Comparison of ENCODE assay signal across 1 cellular context in the genomic region with DNA sequence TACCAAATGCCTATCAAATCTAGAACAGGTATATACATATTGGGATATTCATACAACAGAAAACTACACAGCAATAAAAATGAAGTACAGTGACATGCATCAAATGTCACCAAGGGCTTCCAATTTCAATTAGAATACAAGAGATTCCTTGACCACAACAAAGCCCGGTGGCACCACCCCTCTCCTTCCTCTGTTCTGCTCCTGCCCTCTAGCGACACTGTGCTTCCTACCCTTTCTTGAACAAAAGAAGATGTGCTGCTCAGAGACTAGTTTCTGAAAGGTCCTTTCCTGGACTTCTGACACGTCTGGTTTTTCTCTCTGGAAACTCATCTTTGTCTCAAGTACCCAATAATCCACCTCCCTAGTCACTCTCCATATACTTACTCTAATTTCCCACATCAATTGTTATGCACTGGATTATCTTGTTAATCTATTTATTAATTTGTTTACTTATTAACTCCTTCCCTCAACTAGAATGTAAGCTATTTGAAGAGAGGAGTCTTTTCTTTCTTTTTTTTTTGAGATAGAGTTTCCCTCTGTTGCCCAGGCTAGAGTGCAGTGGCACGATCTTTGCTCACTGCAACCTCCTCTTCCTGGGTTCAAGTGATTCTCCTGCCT.
A peak's percentile ranks its signal among the peaks of the same experiment; 100 is the strongest.
TF ChIP-seq lines count a peak whose summit lies in the region.

No MANE protein-coding gene starts in this region.

TF ChIP-seq in HepG2, 621 proteins besides CTCF, POLR2A, EP300 and RAD21 (continued from another document):
- TF ChIP-seq SOX6 (IDR thresholded peaks at IDR 0.05) (no peak), SOX6 (CRISPR knock-in tag; IDR thresholded peaks at IDR 0.05) (peak; percentile 56; the same call in 1 of the 2 replicates)
